21 cellular contexts compared by ENCODE assay signal in the genomic region with DNA sequence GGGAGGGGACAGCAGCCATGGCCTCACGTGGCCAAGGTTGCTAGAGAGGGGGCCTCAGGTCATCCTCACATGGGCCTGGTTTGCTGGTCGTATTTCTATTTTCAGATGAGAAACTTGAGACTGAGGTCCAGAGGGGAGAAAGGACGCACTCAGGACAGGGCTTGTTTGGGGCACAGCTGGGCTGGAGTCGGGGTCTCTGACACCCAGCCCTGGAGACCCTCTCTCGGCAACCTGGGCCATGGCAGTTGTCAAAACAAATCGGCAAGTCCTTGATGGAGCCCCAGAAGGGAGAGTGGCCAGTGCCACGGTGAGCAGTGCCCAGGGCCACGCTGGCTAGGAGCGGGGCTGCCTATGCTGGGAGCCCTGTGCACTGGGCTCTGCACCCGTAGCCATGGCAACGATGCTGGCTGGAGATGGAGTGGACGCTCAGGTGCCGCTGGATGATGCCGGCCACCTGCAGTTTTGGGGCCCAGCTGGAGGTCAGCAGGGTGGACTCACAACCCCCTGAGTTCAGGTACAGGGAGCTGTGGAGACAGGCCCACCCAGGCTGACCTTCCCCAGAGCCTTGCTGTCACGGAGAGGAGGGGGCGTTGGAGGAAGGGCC. TPM values are rescaled to one million over a fixed set of nuclear protein-coding genes. Genes with fewer than 3 reads are reported as not detected.
DNase-seq lines count a peak whose midpoint lies in the region; ATAC-seq and TF ChIP-seq lines count a peak whose summit lies in the region.
"Had no signal": no experiment of that assay in that cellular context is flagged by ENCODE, and none has a peak within 500 bp of the region (broad histone marks: within the 10 kb centered on the region; RNA-seq: fewer than 3 reads in every experiment).

No MANE protein-coding gene starts in this region.

- H4K20me1 ChIP-seq in OCI-LY7 (ENCODE audit: insufficient read depth, low read length) = no peaks in the 10 kb centered on the region

- no peaks in the 10 kb centered on the region for H3K27me3 Mint-ChIP-seq in type B pancreatic cell

- H3K9me3 ChIP-seq in heart right ventricle (no peaks in the 10 kb centered on the region), OCI-LY7 (ENCODE audit: low read length) (no peaks in the 10 kb centered on the region)

- intact Hi-C loops in left ventricle myocardium superior (cut with micrococcal nuclease) = no loop called here
- intact Hi-C loops in heart right ventricle (cut with DNase I) = loop anchor here in 1 of 10 donors (5.0 kb wide), 1 partner anchor 99 kb away; no protein-coding TSS in a partner anchor
- intact Hi-C loops in OCI-LY7 (cut with micrococcal nuclease; ENCODE audit: unreplicated experiment) = no loop called here

- no peaks in the 10 kb centered on the region for H3K79me2 ChIP-seq in OCI-LY7 (ENCODE audit: insufficient read depth, low read depth, low read length)

- H3K36me3 Mint-ChIP-seq in type B pancreatic cell = no peaks in the 10 kb centered on the region

- H3K27me3 ChIP-seq in heart right ventricle = no peaks in the 10 kb centered on the region

- no peak overlapping the region for H3K4me2 ChIP-seq in OCI-LY7 (ENCODE audit: low read length)

- H3K27ac Mint-ChIP-seq in type B pancreatic cell = no peak overlapping the region

- H3K9me2 ChIP-seq in OCI-LY7 (ENCODE audit: insufficient read depth, low read length) = no peaks in the 10 kb centered on the region

- H2AFZ ChIP-seq in OCI-LY7 (ENCODE audit: low read length) = no peak overlapping the region

- H3K36me3 ChIP-seq in heart right ventricle = no peaks in the 10 kb centered on the region
- no peaks in the 10 kb centered on the region for H3K36me3 ChIP-seq in OCI-LY7 (ENCODE audit: insufficient read depth, low read length)

- CTCF ChIA-PET in OCI-LY7 (lab: Charles Lee; ENCODE audit: unreplicated experiment) = no interaction called here

- DNase-seq in NCI-H1417 (lab: John Stamatoyannopoulos, UW) (peak in 2 of 3 experiments; percentile 34 to 73), NCI-H1417 treated with DMSO at 0.1 percent for 48 hours (lab: John Stamatoyannopoulos, UW) (no peak), left ventricle myocardium superior (peak; percentile 18), heart right ventricle (no peak), mesenteric fat pad (ENCODE audit: low spot score) (peak; percentile 77), OCI-LY7 (ENCODE audit: low spot score) (no peak), type B pancreatic cell (ENCODE audit: extremely low spot score, unreplicated experiment) (no peak)
- DNase-seq: DMS153, H7, Kasumi-1, NCI-H1105 treated with DMSO at 0.1 percent for 48 hours, NCI-H187, NCI-H2081 treated with DMSO at 0.1 percent for 48 hours, NCI-H2171, NCI-H226, NCI-H510A, NCI-H774, SHP77 had no signal

- ATAC-seq in left ventricle myocardium superior (no peak), heart right ventricle (no peak)
- ATAC-seq: Panc1 had no signal

- H3K27ac ChIP-seq in heart right ventricle = no peak overlapping the region
- no peak overlapping the region for H3K27ac ChIP-seq in OCI-LY7 (ENCODE audit: low read depth, low read length, poor library complexity, severe bottlenecking)
- H3K27ac ChIP-seq: RWPE1 had no signal

- peaks cover 0 to 9% (median 3%) of the 10 kb centered on the region in 9 donors for H3K4me1 ChIP-seq in heart right ventricle
- H3K4me1 ChIP-seq in OCI-LY7 (ENCODE audit: insufficient read depth, low read length, poor library complexity, severe bottlenecking) = no peaks in the 10 kb centered on the region

- no peak overlapping the region for H3K4me3 Mint-ChIP-seq in type B pancreatic cell

- no peak overlapping the region for H3K4me3 ChIP-seq in heart right ventricle
- H3K4me3 ChIP-seq in OCI-LY7 (ENCODE audit: low read depth, low read length, poor library complexity, severe bottlenecking) = no peak overlapping the region

- H3K4me1 Mint-ChIP-seq in type B pancreatic cell (ENCODE audit: unreplicated experiment) = no peaks in the 10 kb centered on the region

- 91 to 92% methylated on average over 16 of the region's 16 CpGs for whole genome bisulfite sequencing in heart right ventricle, 2 donors

- no TSS peak for BruUV-seq in OCI-LY7 (replicated peaks; lab: Mats Ljungman, UMichigan)

- TF ChIP-seq CTCF in heart right ventricle (IDR thresholded peaks at IDR 0.05) (no peak), OCI-LY7 (conservative IDR thresholded peaks at IDR 0.05; ENCODE audit: low read length) (no peak), type B pancreatic cell (conservative IDR thresholded peaks at IDR 0.05) (no peak)

- POLR2A ChIA-PET in OCI-LY7 (lab: Charles Lee) = no interaction called here

- no peaks in the 10 kb centered on the region for H3K9me3 Mint-ChIP-seq in type B pancreatic cell

RNA-seq across cellular contexts. Expression of gene LRRC3, which starts 11.1 kb away (rescaled TPM):
- total RNA-seq in left ventricle myocardium superior (2.1 TPM), heart right ventricle (1 to 10 TPM; 1.2 to 3.2 (median 2.1) TPM), mesenteric fat pad (3.8 TPM), OCI-LY7 (2022) (not detected in 2 replicates), type B pancreatic cell (ENCODE audit: low replicate concordance) (6.4 and 8.7 TPM in 2 replicates)
- 1 to 10 TPM; 1.2 to 2.3 TPM for polyA plus RNA-seq in heart right ventricle
- total RNA-seq in OCI-LY7 (2014; rRNA removed; shearing (Covaris generic)) = not detected in 2 replicates
- total RNA-seq: M059J had no signal

Comparison
In these comparisons a context has a peak if more than half of its experiments do, and no peak if none do; other contexts are left out.
1. DNase-seq: peak in NCI-H1417 (2 of 3), left ventricle myocardium superior (single experiment) and mesenteric fat pad (single experiment); none in NCI-H1417 treated with DMSO at 0.1 percent for 48 hours (single experiment), heart right ventricle (0 of 2), OCI-LY7 (single experiment) and type B pancreatic cell (single experiment).